ENCODE assay signal across 2 cellular contexts in the genomic region with DNA sequence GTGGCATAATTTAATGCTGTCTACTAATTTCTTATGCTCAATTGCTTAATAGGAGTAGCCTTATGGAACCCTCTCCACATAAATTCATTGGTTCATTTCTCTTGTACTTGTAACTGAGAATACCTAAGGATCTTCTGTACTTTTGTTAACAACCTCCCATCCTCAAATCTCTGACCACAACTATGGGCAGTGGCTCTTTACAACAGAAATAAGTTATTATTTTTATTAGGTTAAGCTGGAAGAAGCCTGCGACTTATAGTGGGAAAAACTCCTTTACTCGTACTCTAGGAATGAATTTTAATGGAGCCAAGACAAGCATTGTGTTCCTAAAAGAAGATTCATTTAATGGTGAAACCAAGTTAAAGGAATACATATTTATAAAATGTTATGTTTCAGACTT.
TF ChIP-seq lines count a peak whose summit lies in the region.

No MANE protein-coding gene starts in this region.

TF ChIP-seq in A549, 52 proteins besides CTCF, POLR2A, EP300 and RAD21:
- no peak for TF ChIP-seq HOXA7 (CRISPR knock-in tag; IDR thresholded peaks at IDR 0.05)
- TF ChIP-seq ZC3H11A (IDR thresholded peaks at IDR 0.05) = no peak
- TF ChIP-seq KDM5A (IDR thresholded peaks at IDR 0.05) = no peak
- TF ChIP-seq TFCP2L1 (CRISPR knock-in tag; IDR thresholded peaks at IDR 0.05) = no peak
- TF ChIP-seq, protein P1, sequence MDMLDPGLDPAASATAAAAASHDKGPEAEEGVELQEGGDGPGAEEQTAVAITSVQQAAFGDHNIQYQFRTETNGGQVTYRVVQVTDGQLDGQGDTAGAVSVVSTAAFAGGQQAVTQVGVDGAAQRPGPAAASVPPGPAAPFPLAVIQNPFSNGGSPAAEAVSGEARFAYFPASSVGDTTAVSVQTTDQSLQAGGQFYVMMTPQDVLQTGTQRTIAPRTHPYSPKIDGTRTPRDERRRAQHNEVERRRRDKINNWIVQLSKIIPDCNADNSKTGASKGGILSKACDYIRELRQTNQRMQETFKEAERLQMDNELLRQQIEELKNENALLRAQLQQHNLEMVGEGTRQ (IDR thresholded peaks at IDR 0.05) = no peak

TF ChIP-seq in GM23338, 12 proteins besides CTCF, POLR2A, EP300 and RAD21:
- TF ChIP-seq NANOG (IDR thresholded peaks at IDR 0.05; ENCODE audit: borderline replicate concordance) (no peak), ZNF331 (CRISPR knock-in tag; IDR thresholded peaks at IDR 0.05; ENCODE audit: low read depth) (no peak), EZH2phosphoT487 (IDR thresholded peaks at IDR 0.05; ENCODE audit: unreplicated experiment) (no peak), STAT1 (IDR thresholded peaks at IDR 0.05; ENCODE audit: unreplicated experiment) (no peak)
- TF ChIP-seq, protein P2, sequence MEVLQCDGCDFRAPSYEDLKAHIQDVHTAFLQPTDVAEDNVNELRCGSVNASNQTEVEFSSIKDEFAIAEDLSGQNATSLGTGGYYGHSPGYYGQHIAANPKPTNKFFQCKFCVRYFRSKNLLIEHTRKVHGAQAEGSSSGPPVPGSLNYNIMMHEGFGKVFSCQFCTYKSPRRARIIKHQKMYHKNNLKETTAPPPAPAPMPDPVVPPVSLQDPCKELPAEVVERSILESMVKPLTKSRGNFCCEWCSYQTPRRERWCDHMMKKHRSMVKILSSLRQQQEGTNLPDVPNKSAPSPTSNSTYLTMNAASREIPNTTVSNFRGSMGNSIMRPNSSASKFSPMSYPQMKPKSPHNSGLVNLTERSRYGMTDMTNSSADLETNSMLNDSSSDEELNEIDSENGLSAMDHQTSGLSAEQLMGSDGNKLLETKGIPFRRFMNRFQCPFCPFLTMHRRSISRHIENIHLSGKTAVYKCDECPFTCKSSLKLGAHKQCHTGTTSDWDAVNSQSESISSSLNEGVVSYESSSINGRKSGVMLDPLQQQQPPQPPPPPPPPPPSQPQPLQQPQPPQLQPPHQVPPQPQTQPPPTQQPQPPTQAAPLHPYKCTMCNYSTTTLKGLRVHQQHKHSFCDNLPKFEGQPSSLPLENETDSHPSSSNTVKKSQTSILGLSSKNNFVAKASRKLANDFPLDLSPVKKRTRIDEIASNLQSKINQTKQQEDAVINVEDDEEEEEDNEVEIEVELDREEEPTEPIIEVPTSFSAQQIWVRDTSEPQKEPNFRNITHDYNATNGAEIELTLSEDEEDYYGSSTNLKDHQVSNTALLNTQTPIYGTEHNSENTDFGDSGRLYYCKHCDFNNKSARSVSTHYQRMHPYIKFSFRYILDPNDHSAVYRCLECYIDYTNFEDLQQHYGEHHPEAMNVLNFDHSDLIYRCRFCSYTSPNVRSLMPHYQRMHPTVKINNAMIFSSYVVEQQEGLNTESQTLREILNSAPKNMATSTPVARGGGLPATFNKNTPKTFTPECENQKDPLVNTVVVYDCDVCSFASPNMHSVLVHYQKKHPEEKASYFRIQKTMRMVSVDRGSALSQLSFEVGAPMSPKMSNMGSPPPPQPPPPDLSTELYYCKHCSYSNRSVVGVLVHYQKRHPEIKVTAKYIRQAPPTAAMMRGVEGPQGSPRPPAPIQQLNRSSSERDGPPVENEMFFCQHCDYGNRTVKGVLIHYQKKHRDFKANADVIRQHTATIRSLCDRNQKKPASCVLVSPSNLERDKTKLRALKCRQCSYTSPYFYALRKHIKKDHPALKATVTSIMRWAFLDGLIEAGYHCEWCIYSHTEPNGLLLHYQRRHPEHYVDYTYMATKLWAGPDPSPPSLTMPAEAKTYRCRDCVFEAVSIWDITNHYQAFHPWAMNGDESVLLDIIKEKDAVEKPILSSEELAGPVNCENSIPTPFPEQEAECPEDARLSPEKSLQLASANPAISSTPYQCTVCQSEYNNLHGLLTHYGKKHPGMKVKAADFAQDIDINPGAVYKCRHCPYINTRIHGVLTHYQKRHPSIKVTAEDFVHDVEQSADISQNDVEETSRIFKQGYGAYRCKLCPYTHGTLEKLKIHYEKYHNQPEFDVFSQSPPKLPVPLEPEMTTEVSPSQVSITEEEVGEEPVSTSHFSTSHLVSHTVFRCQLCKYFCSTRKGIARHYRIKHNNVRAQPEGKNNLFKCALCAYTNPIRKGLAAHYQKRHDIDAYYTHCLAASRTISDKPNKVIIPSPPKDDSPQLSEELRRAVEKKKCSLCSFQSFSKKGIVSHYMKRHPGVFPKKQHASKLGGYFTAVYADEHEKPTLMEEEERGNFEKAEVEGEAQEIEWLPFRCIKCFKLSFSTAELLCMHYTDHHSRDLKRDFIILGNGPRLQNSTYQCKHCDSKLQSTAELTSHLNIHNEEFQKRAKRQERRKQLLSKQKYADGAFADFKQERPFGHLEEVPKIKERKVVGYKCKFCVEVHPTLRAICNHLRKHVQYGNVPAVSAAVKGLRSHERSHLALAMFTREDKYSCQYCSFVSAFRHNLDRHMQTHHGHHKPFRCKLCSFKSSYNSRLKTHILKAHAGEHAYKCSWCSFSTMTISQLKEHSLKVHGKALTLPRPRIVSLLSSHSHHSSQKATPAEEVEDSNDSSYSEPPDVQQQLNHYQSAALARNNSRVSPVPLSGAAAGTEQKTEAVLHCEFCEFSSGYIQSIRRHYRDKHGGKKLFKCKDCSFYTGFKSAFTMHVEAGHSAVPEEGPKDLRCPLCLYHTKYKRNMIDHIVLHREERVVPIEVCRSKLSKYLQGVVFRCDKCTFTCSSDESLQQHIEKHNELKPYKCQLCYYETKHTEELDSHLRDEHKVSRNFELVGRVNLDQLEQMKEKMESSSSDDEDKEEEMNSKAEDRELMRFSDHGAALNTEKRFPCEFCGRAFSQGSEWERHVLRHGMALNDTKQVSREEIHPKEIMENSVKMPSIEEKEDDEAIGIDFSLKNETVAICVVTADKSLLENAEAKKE (CRISPR knock-in tag; IDR thresholded peaks at IDR 0.05) = no peak
